Comparison of ENCODE assay signal across 26 cellular contexts in genomic region chr2:210620456-210620855, GRCh38.
DNase-seq lines count a peak whose midpoint lies in the region; ATAC-seq and TF ChIP-seq lines count a peak whose summit lies in the region.
"Had no signal": no experiment of that assay in that cellular context is flagged by ENCODE, and none has a peak within 500 bp of the region (broad histone marks: within the 10 kb centered on the region; RNA-seq: fewer than 3 reads in every experiment).

No MANE protein-coding gene starts in this region.

- H3K9me3 ChIP-seq in iPS-20b (ENCODE audit: insufficient read depth, low read depth, low read length) = no peaks in the 10 kb centered on the region
- no peaks in the 10 kb centered on the region for H3K9me3 ChIP-seq in body of pancreas
- no peaks in the 10 kb centered on the region for H3K9me3 ChIP-seq in T-helper 17 cell (ENCODE audit: control insufficient read depth, low read length, poor library complexity, severe bottlenecking)
- H3K9me3 ChIP-seq: left lung, upper lobe of right lung had no signal

- no peak overlapping the region for H3K9ac ChIP-seq in iPS-20b (ENCODE audit: low read depth, low read length)

- ATAC-seq in body of pancreas = no peak
- no peak for ATAC-seq in T-helper 17 cell
- ATAC-seq: activated CD4-positive, CD25-positive, alpha-beta regulatory T cell treated with anti-CD3 and anti-CD28 coated beads, Interleukin-2, amount 50 U/mL, for 24 hours; K562; left lung; sciatic nerve; stimulated activated naive B cell treated with anti-CD40 and anti-IgM and Interleukin-4, amounts not matched to agents 10 μg/mL and 1 μg/mL and 100 μg/mL, for 72 hours; upper lobe of right lung had no signal

- H3K36me3 Mint-ChIP-seq in T-helper 17 cell (ENCODE audit: low read depth) = no peaks in the 10 kb centered on the region
- H3K36me3 Mint-ChIP-seq: activated naive CD8-positive, alpha-beta T cell; CD4-positive, CD25-positive, alpha-beta regulatory T cell; immature natural killer cell; stimulated activated naive B cell treated with anti-CD40 and anti-IgM and Interleukin-4, amounts not matched to agents 10 μg/mL and 1 μg/mL and 100 μg/mL, for 72 hours had no signal

- no peaks in the 10 kb centered on the region for H3K36me3 ChIP-seq in iPS-20b (ENCODE audit: insufficient read depth, low read depth, low read length)
- H3K36me3 ChIP-seq in body of pancreas (replicated peaks in 1 of 2; ENCODE audit: insufficient read depth in 1 of 2, low read depth in 2 of 2) = no peaks in the 10 kb centered on the region
- H3K36me3 ChIP-seq: left lung, upper lobe of right lung had no signal

- H3K4me3 ChIP-seq in choroid plexus epithelial cell (ENCODE audit: low read depth, low read length) (no peak overlapping the region), iPS-20b (ENCODE audit: low read length) (no peak overlapping the region), body of pancreas (no peak overlapping the region)
- H3K4me3 ChIP-seq: K562, left lung, upper lobe of right lung had no signal

- H3K27ac Mint-ChIP-seq in T-helper 17 cell = no peak overlapping the region
- H3K27ac Mint-ChIP-seq: activated CD4-positive, alpha-beta memory T cell treated with anti-CD3 and anti-CD28 coated beads, Interleukin-2, amount 10 ng/mL, durations not matched to agents 7 days and 5 days; activated naive CD8-positive, alpha-beta T cell; activated T-helper 2 cell treated with anti-CD3 and anti-CD28 coated beads, Interferon-gamma antibody, Interleukin-2, Interleukin-4, amounts not matched to agents 10 μg/mL and 5 μg/mL and 100 μg/mL, durations not matched to agents 14 hours and 24 hours and 36 hours; CD4-positive, CD25-positive, alpha-beta regulatory T cell; immature natural killer cell; stimulated activated naive B cell treated with anti-CD40 and anti-IgM and Interleukin-4, amounts not matched to agents 10 μg/mL and 1 μg/mL and 100 μg/mL, for 72 hours had no signal

- no peak for TF ChIP-seq POLR2A in body of pancreas (IDR thresholded peaks at IDR 0.05)

- H3K4me1 ChIP-seq in iPS-20b (ENCODE audit: insufficient read depth, low read length) (peaks cover 13% of the 10 kb centered on the region), body of pancreas (no peaks in the 10 kb centered on the region)
- H3K4me1 ChIP-seq: left lung, upper lobe of right lung had no signal

- WGBS in body of pancreas, 2 donors = 60 to 61% methylated on average over 3 of the region's 3 CpGs

- intact Hi-C loops in body of pancreas (cut with DNase I) = no loop called here

- H3K27ac ChIP-seq in iPS-20b (ENCODE audit: low read length) (peak overlapping the region; percentile 80), body of pancreas (no peak overlapping the region)
- H3K27ac ChIP-seq: left lung, upper lobe of right lung had no signal

- H3K27me3 ChIP-seq in iPS-20b (ENCODE audit: insufficient read depth, low read length) (no peaks in the 10 kb centered on the region), body of pancreas (no peaks in the 10 kb centered on the region)
- H3K27me3 ChIP-seq: left lung, upper lobe of right lung had no signal

- DNase-seq in HT1080 (ENCODE audit: low read depth) = peak; percentile 2
- peak; percentile 62 for DNase-seq in choroid plexus epithelial cell (ENCODE audit: low read depth)
- no peak for DNase-seq in body of pancreas
- no peak for DNase-seq in kidney glomerular epithelial cell (lab: John Stamatoyannopoulos, UW)
- DNase-seq in T-helper 17 cell = no peak
- DNase-seq in stimulated activated CD4-positive, alpha-beta T cell treated with anti-CD3 and anti-CD28 coated beads, Interleukin-2, amount 100 ng/mL, for 24 hours = no peak
- DNase-seq: activated CD4-positive, alpha-beta memory T cell treated with anti-CD3 and anti-CD28 coated beads, Interleukin-2, amount 10 ng/mL, durations not matched to agents 7 days and 5 days; aorta; CD4-positive, CD25-positive, alpha-beta regulatory T cell; immature natural killer cell; left lung; mesenchymal stem cell; NCI-H1105; NCI-H187 treated with DMSO at 0.1 percent for 48 hours; NCI-H2171 treated with DMSO at 0.1 percent for 48 hours; NCI-H526; posterior cingulate gyrus; stimulated activated CD4-positive, alpha-beta T cell treated with anti-CD3 and anti-CD28 coated beads, Interleukin-4, amount 100 ng/mL, for 4 hours; stimulated activated naive B cell treated with anti-CD40 and anti-IgM and Interleukin-4, amounts not matched to agents 10 μg/mL and 1 μg/mL and 100 μg/mL, for 72 hours; upper lobe of right lung had no signal

- H3K4me1 Mint-ChIP-seq in T-helper 17 cell = no peaks in the 10 kb centered on the region
- H3K4me1 Mint-ChIP-seq: activated CD4-positive, alpha-beta memory T cell treated with anti-CD3 and anti-CD28 coated beads, Interleukin-2, amount 10 ng/mL, durations not matched to agents 7 days and 5 days; CD4-positive, CD25-positive, alpha-beta regulatory T cell; immature natural killer cell; stimulated activated naive B cell treated with anti-CD40 and anti-IgM and Interleukin-4, amounts not matched to agents 10 μg/mL and 1 μg/mL and 100 μg/mL, for 72 hours had no signal

- TF ChIP-seq CTCF in choroid plexus epithelial cell (conservative IDR thresholded peaks at IDR 0.05; ENCODE audit: low read depth, low read length) = no peak
- TF ChIP-seq CTCF in body of pancreas (IDR thresholded peaks at IDR 0.05) = no peak

- H3K27me3 Mint-ChIP-seq in T-helper 17 cell = no peaks in the 10 kb centered on the region
- H3K27me3 Mint-ChIP-seq: activated CD4-positive, alpha-beta memory T cell treated with anti-CD3 and anti-CD28 coated beads, Interleukin-2, amount 10 ng/mL, durations not matched to agents 7 days and 5 days; activated naive CD8-positive, alpha-beta T cell; CD4-positive, CD25-positive, alpha-beta regulatory T cell; stimulated activated naive B cell treated with anti-CD40 and anti-IgM and Interleukin-4, amounts not matched to agents 10 μg/mL and 1 μg/mL and 100 μg/mL, for 72 hours had no signal

- no peak overlapping the region for H3K4me3 Mint-ChIP-seq in T-helper 17 cell
- H3K4me3 Mint-ChIP-seq: activated CD4-positive, alpha-beta memory T cell treated with anti-CD3 and anti-CD28 coated beads, Interleukin-2, amount 10 ng/mL, durations not matched to agents 7 days and 5 days; activated naive CD8-positive, alpha-beta T cell; CD4-positive, CD25-positive, alpha-beta regulatory T cell; immature natural killer cell; stimulated activated naive B cell treated with anti-CD40 and anti-IgM and Interleukin-4, amounts not matched to agents 10 μg/mL and 1 μg/mL and 100 μg/mL, for 72 hours had no signal

Comparison
In these comparisons a context has a peak if more than half of its experiments do, and no peak if none do; other contexts are left out.
1. DNase-seq: peak in HT1080 (single experiment) and choroid plexus epithelial cell (single experiment); none in body of pancreas (0 of 4), kidney glomerular epithelial cell (single experiment), T-helper 17 cell (0 of 3) and stimulated activated CD4-positive, alpha-beta T cell treated with anti-CD3 and anti-CD28 coated beads, Interleukin-2, amount 100 ng/mL, for 24 hours (0 of 2).